ENCODE assay signal across 9 cellular contexts in genomic region chr2:8534729-8535397, GRCh38.
DNase-seq lines count a peak whose midpoint lies in the region; ATAC-seq and TF ChIP-seq lines count a peak whose summit lies in the region.
"Had no signal": no experiment of that assay in that cellular context is flagged by ENCODE, and none has a peak within 500 bp of the region (broad histone marks: within the 10 kb centered on the region; RNA-seq: fewer than 3 reads in every experiment).

No MANE protein-coding gene starts in this region.

- WGBS in stomach, 5 donors: 48 to 66% (median 64%) methylated on average over 11 to 13 of the region's 13 CpGs

- H2AFZ ChIP-seq in Karpas-422 (ENCODE audit: low read length): no peak overlapping the region

- CTCF ChIA-PET in CD8-positive, alpha-beta memory T cell (lab: Charles Lee): interaction anchor here (0.9 kb wide), 1 partner anchor 13 kb away, joined by 3 read pairs; no protein-coding TSS in a partner anchor

- H3K9me3 ChIP-seq in Karpas-422 (ENCODE audit: low read length) (peaks cover 4% of the 10 kb centered on the region), left lung (peaks cover 0 to 14% of the 10 kb centered on the region in 2 donors), stomach (peaks cover 0 to 18% (median 8%) of the 10 kb centered on the region in 4 donors)
- peaks cover 4% of the 10 kb centered on the region for H3K9me3 ChIP-seq in CD8-positive, alpha-beta memory T cell (ENCODE audit: low read length)

- no peak overlapping the region for H3K4me3 Mint-ChIP-seq in CD8-positive, alpha-beta memory T cell

- H3K4me1 Mint-ChIP-seq in CD8-positive, alpha-beta memory T cell: peaks cover 18 to 19% (median 19%) of the 10 kb centered on the region in 3 donors

- no peak overlapping the region for H3K27ac Mint-ChIP-seq in CD8-positive, alpha-beta memory T cell

- no peak overlapping the region for H3K9ac ChIP-seq in Karpas-422 (ENCODE audit: low read length)

- no peaks in the 10 kb centered on the region for H3K9me2 ChIP-seq in Karpas-422 (replicated peaks; ENCODE audit: insufficient read depth, low read length)

- no peak for TF ChIP-seq CTCF in left lung (IDR thresholded peaks at IDR 0.05)
- TF ChIP-seq CTCF in stomach (IDR thresholded peaks at IDR 0.05): no peak

- H3K9me3 Mint-ChIP-seq in CD8-positive, alpha-beta memory T cell: peaks cover 0 to 12% (median 5%) of the 10 kb centered on the region in 5 donors

- no peak for TF ChIP-seq EP300 in stomach (IDR thresholded peaks at IDR 0.05)

- ATAC-seq in left lung: peak; percentile 74
- ATAC-seq: stimulated activated naive CD8-positive, alpha-beta T cell treated with anti-CD3 and anti-CD28 coated beads, Interleukin-15, Interleukin-2, amounts not matched to agents 100 U/mL and 50 U/mL, for 24 hours had no signal

- peaks cover 3% of the 10 kb centered on the region; the same call in 1 of the 2 replicates for H3K36me3 ChIP-seq in Karpas-422 (ENCODE audit: insufficient read depth, low read length)
- H3K36me3 ChIP-seq in left lung: no peaks in the 10 kb centered on the region
- no peaks in the 10 kb centered on the region for H3K36me3 ChIP-seq in stomach
- H3K36me3 ChIP-seq in CD8-positive, alpha-beta memory T cell (ENCODE audit: insufficient read depth, low read length): no peaks in the 10 kb centered on the region

- DNase-seq in Karpas-422 (peak; percentile 64), caudate nucleus (lab: John Stamatoyannopoulos, UW) (peak in 41 of 61 donors; percentile 15 to 79 (median 49)), left lung (peak; percentile 90 to 92), stomach (peak; percentile 55), NCI-H128 (lab: John Stamatoyannopoulos, UW; ENCODE audit: unreplicated experiment) (no peak), hepatic stellate cell (ENCODE audit: low spot score) (no peak)
- DNase-seq in CD8-positive, alpha-beta memory T cell: no peak
- DNase-seq in activated naive CD4-positive, alpha-beta T cell (lab: John Stamatoyannopoulos, UW): no peak
- DNase-seq: stimulated activated naive CD8-positive, alpha-beta T cell treated with anti-CD3 and anti-CD28 coated beads, Interleukin-15, Interleukin-2, amounts not matched to agents 100 U/mL and 50 U/mL, for 24 hours had no signal

- H3K27ac ChIP-seq in Karpas-422 (ENCODE audit: low read length) (no peak overlapping the region), caudate nucleus (ENCODE audit: low read depth, low read length) (peak overlapping the region; percentile 39), left lung (peak overlapping the region; percentile 49 to 86), stomach (peak overlapping the region; percentile 1 to 76 (median 61))
- no peak overlapping the region for H3K27ac ChIP-seq in CD8-positive, alpha-beta memory T cell (ENCODE audit: low read depth, low read length)

- TF ChIP-seq POLR2A in stomach (IDR thresholded peaks at IDR 0.05): no peak

- no peaks in the 10 kb centered on the region for H3K79me2 ChIP-seq in Karpas-422 (ENCODE audit: low read length)

- H3K4me3 ChIP-seq in Karpas-422 (ENCODE audit: low read length) (no peak overlapping the region), left lung (no peak overlapping the region), stomach (no peak overlapping the region)
- no peak overlapping the region for H3K4me3 ChIP-seq in CD8-positive, alpha-beta memory T cell (ENCODE audit: low read length)

- H3K4me1 ChIP-seq in Karpas-422 (ENCODE audit: low read length): peaks cover 28% of the 10 kb centered on the region
- H3K4me1 ChIP-seq in left lung: peaks cover 26 to 59% of the 10 kb centered on the region in 2 donors
- peaks cover 27 to 50% (median 42%) of the 10 kb centered on the region in 4 donors for H3K4me1 ChIP-seq in stomach
- peaks cover 19% of the 10 kb centered on the region for H3K4me1 ChIP-seq in CD8-positive, alpha-beta memory T cell (ENCODE audit: insufficient read depth, low read length)

- peaks cover 0 to 16% (median 0%) of the 10 kb centered on the region in 3 donors for H3K36me3 Mint-ChIP-seq in CD8-positive, alpha-beta memory T cell

- H3K27me3 ChIP-seq in Karpas-422 (ENCODE audit: low read length) (no peaks in the 10 kb centered on the region), left lung (no peaks in the 10 kb centered on the region), stomach (no peaks in the 10 kb centered on the region)
- H3K27me3 ChIP-seq in CD8-positive, alpha-beta memory T cell (ENCODE audit: insufficient read depth, low read length, poor library complexity, severe bottlenecking): no peaks in the 10 kb centered on the region

- intact Hi-C loops in left lung (cut with DNase I) (no loop called here), stomach (cut with DNase I; ENCODE audit: low total_unique reads) (no loop called here)

- no peaks in the 10 kb centered on the region for H3K27me3 Mint-ChIP-seq in CD8-positive, alpha-beta memory T cell

- peak overlapping the region; percentile 18 for H3K4me2 ChIP-seq in Karpas-422 (ENCODE audit: low read depth, low read length, poor library complexity, severe bottlenecking)

- POLR2A ChIA-PET in CD8-positive, alpha-beta memory T cell (lab: Charles Lee): no interaction called here

- no peaks in the 10 kb centered on the region for H4K20me1 ChIP-seq in Karpas-422 (ENCODE audit: insufficient read depth, low read depth, low read length)

Comparison
In these comparisons a context has a peak if more than half of its experiments do, and no peak if none do; other contexts are left out.
1. DNase-seq: peak in Karpas-422 (single experiment), caudate nucleus (41 of 61), left lung (2 of 2) and stomach (single experiment); none in NCI-H128 (single experiment), CD8-positive, alpha-beta memory T cell (0 of 5), activated naive CD4-positive, alpha-beta T cell (0 of 4) and hepatic stellate cell (single experiment).
2. H3K27ac ChIP-seq: peak in caudate nucleus (single experiment), left lung (2 of 2) and stomach (5 of 5); none in Karpas-422 (single experiment) and CD8-positive, alpha-beta memory T cell (single experiment).